ENCODE assay signal across 8 cellular contexts in genomic region chr11:65013130-65013691, GRCh38. TPM values are rescaled to one million over a fixed set of nuclear protein-coding genes. Genes with fewer than 3 reads are reported as not detected.
A peak's percentile ranks its signal among the peaks of the same experiment; 100 is the strongest.
DNase-seq lines count a peak whose midpoint lies in the region; ATAC-seq, FAIRE-seq and TF ChIP-seq lines count a peak whose summit lies in the region.

No MANE protein-coding gene starts in this region.

- H4K20me1 ChIP-seq in Karpas-422 (ENCODE audit: insufficient read depth, low read depth, low read length) = no peaks in the 10 kb centered on the region

- POLR2A ChIA-PET in A549 (lab: Yijun Ruan, JAX) = interaction anchor here (0.8 to 1.2 kb wide), 3 partner anchors 110 to 178 kb away, joined by 3 to 4 read pairs (median 3); partner anchors contain the start of gene CDC42BPG

- H3K4me3 ChIP-seq in A549 (peak overlapping the region; percentile 65), Karpas-422 (ENCODE audit: low read length) (peak overlapping the region; percentile 75), WI38 (ENCODE audit: low read depth, low read length) (peak overlapping the region; percentile 78)

- DNase-seq in A549 (ENCODE audit: low read depth in 1 of 2, low spot score in 1 of 2) (peak in 1 of 2 experiments; percentile 94), Karpas-422 (peak; percentile 96), cerebellum (ENCODE audit: low spot score) (peak; percentile 90), left colon (peak; percentile 93 to 94)
- peak; percentile 91 for DNase-seq in stimulated activated CD4-positive, alpha-beta T cell treated with anti-CD3 and anti-CD28 coated beads, Interleukin-2, amount 100 ng/mL, for 48 hours

- peak overlapping the region; percentile 93; the same call in 1 of the 2 replicates for H2AFZ ChIP-seq in Karpas-422 (ENCODE audit: low read length)

- no peaks in the 10 kb centered on the region for H3K27me3 ChIP-seq in Karpas-422 (ENCODE audit: low read length)

- CTCF ChIA-PET in A549 (lab: Yijun Ruan, JAX) = interaction anchor here (0.6 to 8.0 kb wide), 61 partner anchors 9 to 251 kb away, joined by 3 to 97 read pairs (median 5); partner anchors contain the start of genes ATG2A, BATF2, CDC42BPG and EHD1

- FAIRE-seq in A549 (lab: Jason Lieb, UNC) = no peak

- TF ChIP-seq RAD21 in A549 (conservative IDR thresholded peaks at IDR 0.05 in 1 of 2, IDR thresholded peaks at IDR 0.05 in 1 of 2) = peak; percentile 66 to 74

- intact Hi-C loops in left colon (cut with DNase I, micrococcal nuclease) = no loop called here

- H3K9me2 ChIP-seq in Karpas-422 (replicated peaks; ENCODE audit: insufficient read depth, low read length) = no peaks in the 10 kb centered on the region

- TF ChIP-seq EP300 in A549 (IDR thresholded peaks at IDR 0.05) = no peak

- H3K79me2 ChIP-seq in Karpas-422 (ENCODE audit: low read length) = peaks cover 18% of the 10 kb centered on the region

- TF ChIP-seq POLR2A in A549 (IDR thresholded peaks at IDR 0.05; ENCODE audit: low read length) (no peak), GM18505 (IDR thresholded peaks at IDR 0.05; ENCODE audit: borderline replicate concordance, extremely low read depth, insufficient read depth, insufficient read length) (no peak)

- peak; percentile 53; the same call in 2 of the 3 replicates for TF ChIP-seq CTCF in A549 (IDR thresholded peaks at IDR 0.05)
- peak; percentile 71; the same call in 1 of the 2 replicates for TF ChIP-seq CTCF in WI38 (IDR thresholded peaks at IDR 0.05; ENCODE audit: low read depth, low read length)

- peaks cover 28% of the 10 kb centered on the region for H3K4me1 ChIP-seq in A549
- peaks cover 17% of the 10 kb centered on the region for H3K4me1 ChIP-seq in Karpas-422 (ENCODE audit: low read length)

- H3K36me3 ChIP-seq in Karpas-422 (ENCODE audit: insufficient read depth, low read length) = peaks cover 9% of the 10 kb centered on the region; the same call in 1 of the 2 replicates

- peak overlapping the region; percentile 95 for H3K9ac ChIP-seq in Karpas-422 (ENCODE audit: low read length)

- H3K9me3 ChIP-seq in A549 (no peaks in the 10 kb centered on the region), Karpas-422 (ENCODE audit: low read length) (no peaks in the 10 kb centered on the region)

- ATAC-seq in A549 (peak; percentile 84 to 90; a peak in 4 of 6 replicates), GM18505 (IDR thresholded peaks at IDR 0.05; ENCODE audit: unreplicated experiment) (peak; percentile 72), left colon (peak; percentile 86), HG03025 (IDR thresholded peaks at IDR 0.05; ENCODE audit: low FRiP score, unreplicated experiment) (no peak)

- H3K27ac ChIP-seq in A549 = peak overlapping the region; percentile 95 to 97
- peak overlapping the region; percentile 85 for H3K27ac ChIP-seq in Karpas-422 (ENCODE audit: low read length)

- H3K4me2 ChIP-seq in A549 (peak overlapping the region; percentile 74), Karpas-422 (ENCODE audit: low read depth, low read length, poor library complexity, severe bottlenecking) (peak overlapping the region; percentile 94)

- WGBS in A549 (ENCODE audit: missing lambda C conversion rate) = 26% methylated on average over 13 of the region's 14 CpGs

TF ChIP-seq in A549, 52 proteins besides CTCF, POLR2A, EP300 and RAD21:
- TF ChIP-seq KDM1A (IDR thresholded peaks at IDR 0.05; ENCODE audit: low read depth) (no peak), GATA3 (IDR thresholded peaks at IDR 0.05; ENCODE audit: borderline replicate concordance) (no peak), EHMT2 (IDR thresholded peaks at IDR 0.05; ENCODE audit: low read depth) (no peak), HES2 (IDR thresholded peaks at IDR 0.05) (no peak), NFE2L2 (conservative IDR thresholded peaks at IDR 0.05; ENCODE audit: low read length) (no peak), CEBPB (IDR thresholded peaks at IDR 0.05) (no peak), HOXB13 (CRISPR knock-in tag; IDR thresholded peaks at IDR 0.05; ENCODE audit: low read depth) (no peak), HMGXB4 (CRISPR knock-in tag; IDR thresholded peaks at IDR 0.05; ENCODE audit: borderline replicate concordance) (no peak), MYC (IDR thresholded peaks at IDR 0.05; ENCODE audit: borderline replicate concordance, low read length) (no peak), RNF2 (IDR thresholded peaks at IDR 0.05; ENCODE audit: borderline replicate concordance, low read depth) (no peak)

RNA-seq across cellular contexts. Expression of gene ARL2, which starts 0.7 kb away (rescaled TPM):
- polyA plus RNA-seq in A549 (2011; rRNA removed) (117 and 129 TPM in 2 replicates), A549 (2017; fragmentation: RNase III; extraction: RNeasy Plus Mini Kit Qiagen cat#74134 plus additional on column Dnase treatment) (136 to 166 TPM (median 160 TPM) in 3 replicates)
- polyA plus RNA-seq in A549 (2012; cell fraction: cytosol; rRNA removed) = 226 and 286 TPM in 2 replicates
- 174 and 199 TPM in 2 replicates for polyA plus RNA-seq in A549 (2012; cell fraction: nucleus; rRNA removed)
- 54.8 and 57.0 TPM in 2 replicates for polyA minus RNA-seq in A549 (2011; rRNA and poly(A)+ RNA removed)
- 28.9 and 44.4 TPM in 2 replicates for total RNA-seq in Karpas-422 (2014; rRNA removed; shearing (Covaris generic); ENCODE audit: low replicate concordance)
- total RNA-seq in cerebellum (35.3 TPM), left colon (10 to 100 TPM; 59.1 to 60.3 TPM)

RNA-seq across cellular contexts. Expression of gene SNX15, which starts 14.0 kb away (rescaled TPM):
- 13.4 and 15.8 TPM in 2 replicates for polyA plus RNA-seq in A549 (2011; rRNA removed)
- polyA plus RNA-seq in A549 (2012; cell fraction: cytosol; rRNA removed) = 24.4 and 25.9 TPM in 2 replicates
- polyA plus RNA-seq in A549 (2012; cell fraction: nucleus; rRNA removed) = 17.6 and 18.2 TPM in 2 replicates
- polyA plus RNA-seq in A549 (2017; fragmentation: RNase III; extraction: RNeasy Plus Mini Kit Qiagen cat#74134 plus additional on column Dnase treatment) = 17.0 to 18.4 TPM (median 17.7 TPM) in 3 replicates
- polyA minus RNA-seq in A549 (2011; rRNA and poly(A)+ RNA removed) = 7.9 and 9.5 TPM in 2 replicates
- total RNA-seq in Karpas-422 (2014; rRNA removed; shearing (Covaris generic); ENCODE audit: low replicate concordance) = 14.2 and 17.6 TPM in 2 replicates
- 10.0 TPM for total RNA-seq in cerebellum
- 10 to 100 TPM; 38.9 to 41.4 TPM for total RNA-seq in left colon

RNA-seq across cellular contexts. Expression of gene BATF2, which starts 16.4 kb away (rescaled TPM):
- 0.67 and 0.79 TPM in 2 replicates for polyA plus RNA-seq in A549 (2011; rRNA removed)
- polyA plus RNA-seq in A549 (2012; cell fraction: cytosol; rRNA removed) = 0.45 and 0.60 TPM in 2 replicates
- 0.55 and 0.83 TPM in 2 replicates for polyA plus RNA-seq in A549 (2012; cell fraction: nucleus; rRNA removed)
- polyA plus RNA-seq in A549 (2017; fragmentation: RNase III; extraction: RNeasy Plus Mini Kit Qiagen cat#74134 plus additional on column Dnase treatment) = 0.21 to 0.35 TPM (median 0.29 TPM) in 3 replicates
- polyA minus RNA-seq in A549 (2011; rRNA and poly(A)+ RNA removed) = 0.68 and 0.91 TPM in 2 replicates
- total RNA-seq in Karpas-422 (2014; rRNA removed; shearing (Covaris generic); ENCODE audit: low replicate concordance) = 0.18 and 1.1 TPM in 2 replicates
- 0.18 TPM for total RNA-seq in cerebellum
- total RNA-seq in left colon = 10 to 100 TPM; 17.4 to 17.6 TPM

RNA-seq across cellular contexts. Expression of gene SAC3D1, which starts 27.8 kb away (rescaled TPM):
- 9.4 and 12.9 TPM in 2 replicates for polyA plus RNA-seq in A549 (2011; rRNA removed)
- 51.4 and 63.6 TPM in 2 replicates for polyA plus RNA-seq in A549 (2012; cell fraction: cytosol; rRNA removed)
- polyA plus RNA-seq in A549 (2012; cell fraction: nucleus; rRNA removed) = 48.8 and 84.3 TPM in 2 replicates
- 29.0 to 31.0 TPM (median 30.4 TPM) in 3 replicates for polyA plus RNA-seq in A549 (2017; fragmentation: RNase III; extraction: RNeasy Plus Mini Kit Qiagen cat#74134 plus additional on column Dnase treatment)
- polyA minus RNA-seq in A549 (2011; rRNA and poly(A)+ RNA removed) = 6.0 and 8.6 TPM in 2 replicates
- total RNA-seq in Karpas-422 (2014; rRNA removed; shearing (Covaris generic); ENCODE audit: low replicate concordance) = 1.9 and 11.9 TPM in 2 replicates
- 3.7 TPM for total RNA-seq in cerebellum
- total RNA-seq in left colon = 10 to 100 TPM; 11.1 to 11.6 TPM

RNA-seq across cellular contexts. Expression of gene MAJIN, which starts 41.3 kb away (rescaled TPM):
- 0.12 and 0.24 TPM in 2 replicates for polyA plus RNA-seq in A549 (2011; rRNA removed)
- polyA plus RNA-seq in A549 (2012; cell fraction: cytosol; rRNA removed) = 0.04 TPM in 1 of 2 replicates, not detected in the other
- polyA plus RNA-seq in A549 (2012; cell fraction: nucleus; rRNA removed) = 0.12 TPM in 1 of 2 replicates, not detected in the other
- not detected in 3 replicates for polyA plus RNA-seq in A549 (2017; fragmentation: RNase III; extraction: RNeasy Plus Mini Kit Qiagen cat#74134 plus additional on column Dnase treatment)
- not detected in 2 replicates for polyA minus RNA-seq in A549 (2011; rRNA and poly(A)+ RNA removed)
- total RNA-seq in Karpas-422 (2014; rRNA removed; shearing (Covaris generic); ENCODE audit: low replicate concordance) = not detected in 2 replicates
- not detected for total RNA-seq in cerebellum
- total RNA-seq in left colon = not detected
